Comparison of ENCODE assay signal across 10 cellular contexts in genomic region chr13:76512676-76513277, GRCh38.
DNase-seq lines count a peak whose midpoint lies in the region; ATAC-seq and TF ChIP-seq lines count a peak whose summit lies in the region.
"Had no signal": no experiment of that assay in that cellular context is flagged by ENCODE, and none has a peak within 500 bp of the region (broad histone marks: within the 10 kb centered on the region; RNA-seq: fewer than 3 reads in every experiment).

No MANE protein-coding gene starts in this region.

- in situ Hi-C loops in brain microvascular endothelial cell (cut with HindIII; ENCODE audit: low pct_ligation_motif_present, low sequenced_read_pairs), result no loop called here

- H3K4me3 ChIP-seq in brain microvascular endothelial cell (ENCODE audit: low read depth, low read length), result no peak overlapping the region

- H3K36me3 ChIP-seq in brain microvascular endothelial cell (replicated peaks), result no peaks in the 10 kb centered on the region

- DNase-seq in GM04503 (ENCODE audit: low read depth) (peak; percentile 10), NCI-H2171 (lab: John Stamatoyannopoulos, UW) (peak; percentile 86), brain microvascular endothelial cell (peak; percentile 92), myocyte (ENCODE audit: low read depth) (peak; percentile 24), NCI-H1105 treated with DMSO at 0.1 percent for 48 hours (lab: John Stamatoyannopoulos, UW) (no peak), caudate nucleus (lab: John Stamatoyannopoulos, UW) (no peak)
- DNase-seq in activated effector memory CD4-positive, alpha-beta T cell treated with anti-CD3 and anti-CD28 coated beads, Interleukin-2, amount 50 U/mL, for 16 hours, result no peak
- DNase-seq: activated T-cell treated with anti-CD3 and anti-CD28 coated beads for 4 hours, RPMI8226 had no signal

- no peak for ATAC-seq in GM18873 (IDR thresholded peaks at IDR 0.05; ENCODE audit: low FRiP score, unreplicated experiment)

- TF ChIP-seq CTCF in brain microvascular endothelial cell (IDR thresholded peaks at IDR 0.05; ENCODE audit: low read depth, low read length, missing control alignments), result no peak

- peak overlapping the region; percentile 80 for H3K27ac ChIP-seq in brain microvascular endothelial cell
- H3K27ac ChIP-seq in caudate nucleus (ENCODE audit: low read depth, low read length), result no peak overlapping the region

- no peaks in the 10 kb centered on the region for H3K27me3 ChIP-seq in brain microvascular endothelial cell (replicated peaks)

Comparison
In these comparisons a context has a peak if more than half of its experiments do, and no peak if none do; other contexts are left out.
1. DNase-seq: peak in GM04503 (single experiment), NCI-H2171 (single experiment), brain microvascular endothelial cell (single experiment) and myocyte (single experiment); none in activated effector memory CD4-positive, alpha-beta T cell treated with anti-CD3 and anti-CD28 coated beads, Interleukin-2, amount 50 U/mL, for 16 hours (single experiment), NCI-H1105 treated with DMSO at 0.1 percent for 48 hours (single experiment) and caudate nucleus (0 of 61).